Comparison of ENCODE assay signal across 8 cellular contexts in the genomic region with DNA sequence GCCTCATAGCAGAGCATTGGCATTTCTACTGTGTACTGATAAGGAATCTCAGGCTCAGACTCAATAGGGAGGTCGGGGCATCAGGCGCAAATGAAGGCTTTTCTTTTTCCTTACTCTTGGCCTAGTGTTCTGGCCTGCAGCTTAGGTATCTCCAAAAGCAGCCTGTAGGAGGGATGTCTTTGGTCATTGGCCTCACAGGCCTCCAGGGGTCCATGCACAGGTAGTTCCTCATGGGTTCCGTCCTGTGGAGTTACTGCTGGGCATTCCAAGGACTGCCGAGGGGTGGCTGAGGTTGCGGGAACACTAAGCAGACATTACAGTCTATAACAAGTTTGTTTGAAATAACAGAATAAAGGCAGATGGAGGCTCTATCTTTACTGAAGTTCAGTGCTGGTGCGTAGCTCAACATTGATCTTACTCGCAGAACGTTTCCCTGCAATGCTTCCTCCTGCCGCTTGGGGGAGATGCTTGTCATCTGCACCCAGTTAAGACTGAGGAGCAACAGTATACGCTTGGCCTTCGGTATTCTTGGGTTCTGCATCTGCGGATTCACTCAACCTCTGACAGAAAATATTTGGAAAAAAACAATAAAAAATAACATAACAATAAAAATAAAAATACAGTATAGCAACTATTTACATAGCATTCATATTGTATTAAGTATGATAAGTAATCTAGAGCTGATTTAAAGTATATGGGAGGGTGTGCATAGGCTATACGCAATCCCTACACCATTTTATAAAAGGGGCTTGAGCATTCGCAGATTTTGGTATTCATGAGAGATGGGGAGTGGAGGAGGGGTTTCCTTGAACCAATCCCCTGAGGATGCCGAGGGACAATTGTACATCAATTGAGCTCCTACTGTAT. TPM values are rescaled to one million over a fixed set of nuclear protein-coding genes. Genes with fewer than 3 reads are reported as not detected.
A peak's percentile ranks its signal among the peaks of the same experiment; 100 is the strongest.
DNase-seq lines count a peak whose midpoint lies in the region; ATAC-seq and TF ChIP-seq lines count a peak whose summit lies in the region.

No MANE protein-coding gene starts in this region.

- no peaks in the 10 kb centered on the region for H3K4me1 Mint-ChIP-seq in T-helper 2 cell treated with Interferon-gamma antibody and Interleukin-4, amounts not matched to agents 5 μg/mL and 100 μg/mL, for 36 hours (ENCODE audit: low read depth)
- no peaks in the 10 kb centered on the region for H3K4me1 Mint-ChIP-seq in natural killer cell treated with Interleukin-12 subunit alpha and Interleukin-12 subunit beta and Interleukin-15 and Interleukin-18, amount 100 ng/mL, for 72 hours (ENCODE audit: low read depth in 2 of 2)

- H4K5ac ChIP-seq in IMR-90 (ENCODE audit: low read depth, low read length) = no peak overlapping the region

- H4K8ac ChIP-seq in IMR-90 (ENCODE audit: low read depth in 2 of 2, low read length in 2 of 2) = no peak overlapping the region

- no peaks in the 10 kb centered on the region for H3K9me3 ChIP-seq in IMR-90 (ENCODE audit: control insufficient read depth, insufficient read depth, low read length)

- ATAC-seq in IMR-90 (ENCODE audit: low read depth) = peak; percentile 82
- peak; percentile 53 to 66 for ATAC-seq in natural killer cell treated with Interleukin-12 subunit alpha and Interleukin-12 subunit beta and Interleukin-15 and Interleukin-18, amount 100 ng/mL, for 72 hours

- H3K9ac ChIP-seq in IMR-90 (ENCODE audit: low read depth, low read length) = no peak overlapping the region

- no peak overlapping the region for H3K14ac ChIP-seq in IMR-90 (replicated peaks; ENCODE audit: low read depth, low read length)

- no peaks in the 10 kb centered on the region for H3K36me3 ChIP-seq in IMR-90 (ENCODE audit: control insufficient read depth, insufficient read depth, low read length)

- no peak overlapping the region for H3K56ac ChIP-seq in IMR-90 (ENCODE audit: extremely low read depth, insufficient read depth, low read length)

- no peaks in the 10 kb centered on the region for H3K4me1 ChIP-seq in IMR-90 (ENCODE audit: control insufficient read depth, insufficient read depth, low read length)

- H3K4ac ChIP-seq in IMR-90 (ENCODE audit: low read depth, low read length) = no peak overlapping the region

- no peaks in the 10 kb centered on the region for H3K9me3 Mint-ChIP-seq in T-helper 2 cell treated with Interferon-gamma antibody and Interleukin-4, amounts not matched to agents 5 μg/mL and 100 μg/mL, for 36 hours
- no peaks in the 10 kb centered on the region for H3K9me3 Mint-ChIP-seq in natural killer cell treated with Interleukin-12 subunit alpha and Interleukin-12 subunit beta and Interleukin-15 and Interleukin-18, amount 100 ng/mL, for 72 hours

- H3K4me3 Mint-ChIP-seq in T-helper 2 cell treated with Interferon-gamma antibody and Interleukin-4, amounts not matched to agents 5 μg/mL and 100 μg/mL, for 36 hours = no peak overlapping the region
- H3K4me3 Mint-ChIP-seq in natural killer cell treated with Interleukin-12 subunit alpha and Interleukin-12 subunit beta and Interleukin-15 and Interleukin-18, amount 100 ng/mL, for 72 hours = no peak overlapping the region

- no peak overlapping the region for H2AK5ac ChIP-seq in IMR-90 (ENCODE audit: low read depth, low read length)

- H3K27me3 ChIP-seq in IMR-90 (ENCODE audit: control insufficient read depth, insufficient read depth, low read length) (no peaks in the 10 kb centered on the region), dorsolateral prefrontal cortex (no peaks in the 10 kb centered on the region)

- H3K36me3 Mint-ChIP-seq in T-helper 2 cell treated with Interferon-gamma antibody and Interleukin-4, amounts not matched to agents 5 μg/mL and 100 μg/mL, for 36 hours (ENCODE audit: low read depth) = no peaks in the 10 kb centered on the region
- no peaks in the 10 kb centered on the region for H3K36me3 Mint-ChIP-seq in natural killer cell treated with Interleukin-12 subunit alpha and Interleukin-12 subunit beta and Interleukin-15 and Interleukin-18, amount 100 ng/mL, for 72 hours

- no peak overlapping the region for H3K4me3 ChIP-seq in IMR-90 (ENCODE audit: insufficient read depth, low read depth, low read length)
- H3K4me3 ChIP-seq in dorsolateral prefrontal cortex = no peak overlapping the region

- no peak overlapping the region for H2BK15ac ChIP-seq in IMR-90 (ENCODE audit: low read depth, low read length)

- CTCF ChIA-PET in IMR-90 (lab: Yijun Ruan, JAX) = interaction anchor here (0.5 to 1.3 kb wide), 7 partner anchors 9 to 170 kb away, joined by 3 to 5 read pairs (median 3); no protein-coding TSS in a partner anchor

- H2BK20ac ChIP-seq in IMR-90 (ENCODE audit: low read depth, low read length) = no peak overlapping the region

- peaks cover 4% of the 10 kb centered on the region for H3K27me3 Mint-ChIP-seq in T-helper 2 cell treated with Interferon-gamma antibody and Interleukin-4, amounts not matched to agents 5 μg/mL and 100 μg/mL, for 36 hours (ENCODE audit: low read depth)
- no peaks in the 10 kb centered on the region for H3K27me3 Mint-ChIP-seq in natural killer cell treated with Interleukin-12 subunit alpha and Interleukin-12 subunit beta and Interleukin-15 and Interleukin-18, amount 100 ng/mL, for 72 hours

- H3K23ac ChIP-seq in IMR-90 (ENCODE audit: low read depth, low read length) = no peak overlapping the region

- no peaks in the 10 kb centered on the region for H3K79me1 ChIP-seq in IMR-90 (ENCODE audit: low read depth in 1 of 2, low read length in 2 of 2)

- no peak overlapping the region for H3K27ac Mint-ChIP-seq in T-helper 2 cell treated with Interferon-gamma antibody and Interleukin-4, amounts not matched to agents 5 μg/mL and 100 μg/mL, for 36 hours
- no peak overlapping the region for H3K27ac Mint-ChIP-seq in natural killer cell treated with Interleukin-12 subunit alpha and Interleukin-12 subunit beta and Interleukin-15 and Interleukin-18, amount 100 ng/mL, for 72 hours

- H3K9me1 ChIP-seq in IMR-90 (ENCODE audit: insufficient read depth, low read length) = no peaks in the 10 kb centered on the region

- intact Hi-C loops in IMR-90 (cut with micrococcal nuclease) = no loop called here
- intact Hi-C loops in dorsolateral prefrontal cortex (cut with DNase I) = no loop called here

- H3K27ac ChIP-seq in IMR-90 (ENCODE audit: insufficient read depth, low read length) (no peak overlapping the region), dorsolateral prefrontal cortex (no peak overlapping the region)

- dilution Hi-C loops in IMR-90 (cut with HindIII; ENCODE audit: low sequenced_read_pairs, unreplicated experiment) = no loop called here

- no TSS peak for BruUV-seq in IMR-90 (replicated peaks; lab: Mats Ljungman, UMichigan)

- no peak for TF ChIP-seq RAD21 in IMR-90 (IDR thresholded peaks at IDR 0.05; ENCODE audit: low read length)

- POLR2A ChIA-PET in IMR-90 (lab: Charles Lee; ENCODE audit: unreplicated experiment) = no interaction called here

- DNase-seq in AG09319 (ENCODE audit: extremely low read depth, low read depth) (peak; percentile 12), GM13976 (ENCODE audit: low spot score) (no peak), IMR-90 (peak; percentile 46), dorsolateral prefrontal cortex (no peak), NCI-H2029 treated with DMSO at 0.1 percent for 48 hours (lab: John Stamatoyannopoulos, UW) (no peak), hypothalamus (lab: John Stamatoyannopoulos, UW) (no peak)
- peak; percentile 11 for DNase-seq in T-helper 2 cell treated with Interferon-gamma antibody and Interleukin-4, amounts not matched to agents 5 μg/mL and 100 μg/mL, for 36 hours (ENCODE audit: low spot score)
- DNase-seq in natural killer cell treated with Interleukin-12 subunit alpha and Interleukin-12 subunit beta and Interleukin-15 and Interleukin-18, amount 100 ng/mL, for 72 hours (ENCODE audit: low spot score) = no peak

- H2AK9ac ChIP-seq in IMR-90 (replicated peaks; ENCODE audit: low read depth, low read length, poor library complexity) = no peak overlapping the region

- H2AFZ ChIP-seq in IMR-90 (replicated peaks; ENCODE audit: low read length, poor library complexity) = no peak overlapping the region

- H2BK5ac ChIP-seq in IMR-90 (ENCODE audit: low read depth, low read length, poor library complexity, severe bottlenecking) = no peak overlapping the region

- TF ChIP-seq CTCF in AG09319 (IDR thresholded peaks at IDR 0.05; ENCODE audit: low read depth, low read length) (peak; percentile 69), GM13976 (IDR thresholded peaks at IDR 0.05; ENCODE audit: borderline replicate concordance, control extremely low read depth, extremely low read depth, insufficient read depth, missing control alignments) (peak; percentile 56), IMR-90 (conservative IDR thresholded peaks at IDR 0.05; ENCODE audit: low read depth, low read length) (peak; percentile 53), dorsolateral prefrontal cortex (IDR thresholded peaks at IDR 0.05 in 54 of 56, conservative IDR thresholded peaks at IDR 0.05 in 2 of 56; ENCODE audit: low read depth in 1 of 56, partially characterized antibody in 56 of 56) (peak in 54 of 56 donors; percentile 14 to 63 (median 48))

- in situ Hi-C loops in GM13976 (cut with MboI; ENCODE audit: low sequenced_read_pairs, unreplicated experiment) (loop anchor here (10.0 kb wide), 1 partner anchor 142 kb away; the partner anchor contains the start of gene TSPAN14), IMR-90 (cut with MboI; ENCODE audit: low sequenced_read_pairs) (no loop called here)

- H4K20me1 ChIP-seq in IMR-90 (ENCODE audit: insufficient read depth, low read length) = no peaks in the 10 kb centered on the region

- no peak overlapping the region for H2BK120ac ChIP-seq in IMR-90 (ENCODE audit: low read depth, low read length)

- H3K4me2 ChIP-seq in IMR-90 (ENCODE audit: low read depth, low read length) = no peak overlapping the region

- WGBS in IMR-90 (ENCODE audit: extremely low coverage in 2 of 2, insufficient read length in 1 of 2), 2 experiments = 30% methylated on average over 3 of the region's 15 CpGs; no CpG with 5 or more reads in 1 of the 2 experiments

- no peak for TF ChIP-seq POLR2A in IMR-90 (IDR thresholded peaks at IDR 0.05; ENCODE audit: low read depth, low read length)

- H3K18ac ChIP-seq in IMR-90 (ENCODE audit: low read depth, low read length) = no peak overlapping the region

- H4K91ac ChIP-seq in IMR-90 (ENCODE audit: insufficient read depth, low read depth, low read length) = no peak overlapping the region

TF ChIP-seq in IMR-90, 13 proteins besides CTCF, POLR2A, EP300 and RAD21 (continues in another document):
- TF ChIP-seq MAFK (IDR thresholded peaks at IDR 0.05; ENCODE audit: low read depth, low read length) (no peak), MXI1 (IDR thresholded peaks at IDR 0.05; ENCODE audit: borderline replicate concordance, low read depth, low read length) (no peak), FOS (IDR thresholded peaks at IDR 0.05; ENCODE audit: low read depth, low read length) (no peak), RCOR1 (IDR thresholded peaks at IDR 0.05; ENCODE audit: insufficient replicate concordance, low read length) (no peak)

RNA-seq across cellular contexts. Expression of gene SH2D4B, which starts 58.9 kb away (rescaled TPM):
- total RNA-seq in IMR-90 (2012; rRNA removed) (not detected in 2 replicates), dorsolateral prefrontal cortex (1 to 10 TPM in 2 of 120 experiments, under 1 TPM in 103, not detected in 15; 0.07 to 1.3 (median 0.38) TPM)
- not detected in 2 replicates for polyA plus RNA-seq in IMR-90 (2012; rRNA removed)
- not detected in 2 replicates for polyA plus RNA-seq in IMR-90 (2012; cell fraction: cytosol; rRNA removed)
- not detected in 2 replicates for polyA plus RNA-seq in IMR-90 (2012; cell fraction: nucleus; rRNA removed; ENCODE audit: low replicate concordance)
- total RNA-seq in natural killer cell treated with Interleukin-12 subunit alpha and Interleukin-12 subunit beta and Interleukin-15 and Interleukin-18, amount 100 ng/mL, for 72 hours = under 1 TPM; 0.25 to 0.40 TPM

Comparison
In these comparisons a context has a peak if more than half of its experiments do, and no peak if none do; other contexts are left out.
1. DNase-seq: peak in AG09319 (single experiment), IMR-90 (single experiment) and T-helper 2 cell treated with Interferon-gamma antibody and Interleukin-4, amounts not matched to agents 5 μg/mL and 100 μg/mL, for 36 hours (single experiment); none in GM13976 (single experiment), dorsolateral prefrontal cortex (0 of 10), natural killer cell treated with Interleukin-12 subunit alpha and Interleukin-12 subunit beta and Interleukin-15 and Interleukin-18, amount 100 ng/mL, for 72 hours (single experiment), NCI-H2029 treated with DMSO at 0.1 percent for 48 hours (single experiment) and hypothalamus (0 of 51).
2. Peak in every context shown above with its lines, with median percentiles within 50 percentile points of each other: CTCF ChIP-seq.